ENCODE assay signal across 1 cellular context in the genomic region with DNA sequence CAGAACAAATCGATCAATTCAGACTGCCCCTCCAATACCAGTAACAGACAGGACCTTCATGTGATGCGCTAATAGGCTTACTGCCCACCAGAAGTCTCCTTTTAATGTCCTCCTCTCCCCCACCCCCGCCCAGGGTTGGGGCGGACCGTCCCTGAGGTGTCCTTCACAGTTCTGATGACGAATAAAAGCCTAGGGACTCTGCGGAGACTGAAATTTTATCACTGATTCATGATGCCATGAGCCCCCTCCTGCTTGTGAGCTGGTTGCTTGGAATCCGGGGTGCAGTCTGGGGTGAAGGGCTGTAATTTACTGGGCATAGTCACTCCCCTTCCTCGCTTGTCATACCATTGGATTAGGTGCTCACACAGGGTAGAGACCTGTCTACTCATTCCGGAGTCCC.
TF ChIP-seq lines count a peak whose summit lies in the region.

No MANE protein-coding gene starts in this region.

TF ChIP-seq in K562, 482 proteins besides CTCF, POLR2A, EP300 and RAD21 (continued from another document):
- TF ChIP-seq, protein P1, sequence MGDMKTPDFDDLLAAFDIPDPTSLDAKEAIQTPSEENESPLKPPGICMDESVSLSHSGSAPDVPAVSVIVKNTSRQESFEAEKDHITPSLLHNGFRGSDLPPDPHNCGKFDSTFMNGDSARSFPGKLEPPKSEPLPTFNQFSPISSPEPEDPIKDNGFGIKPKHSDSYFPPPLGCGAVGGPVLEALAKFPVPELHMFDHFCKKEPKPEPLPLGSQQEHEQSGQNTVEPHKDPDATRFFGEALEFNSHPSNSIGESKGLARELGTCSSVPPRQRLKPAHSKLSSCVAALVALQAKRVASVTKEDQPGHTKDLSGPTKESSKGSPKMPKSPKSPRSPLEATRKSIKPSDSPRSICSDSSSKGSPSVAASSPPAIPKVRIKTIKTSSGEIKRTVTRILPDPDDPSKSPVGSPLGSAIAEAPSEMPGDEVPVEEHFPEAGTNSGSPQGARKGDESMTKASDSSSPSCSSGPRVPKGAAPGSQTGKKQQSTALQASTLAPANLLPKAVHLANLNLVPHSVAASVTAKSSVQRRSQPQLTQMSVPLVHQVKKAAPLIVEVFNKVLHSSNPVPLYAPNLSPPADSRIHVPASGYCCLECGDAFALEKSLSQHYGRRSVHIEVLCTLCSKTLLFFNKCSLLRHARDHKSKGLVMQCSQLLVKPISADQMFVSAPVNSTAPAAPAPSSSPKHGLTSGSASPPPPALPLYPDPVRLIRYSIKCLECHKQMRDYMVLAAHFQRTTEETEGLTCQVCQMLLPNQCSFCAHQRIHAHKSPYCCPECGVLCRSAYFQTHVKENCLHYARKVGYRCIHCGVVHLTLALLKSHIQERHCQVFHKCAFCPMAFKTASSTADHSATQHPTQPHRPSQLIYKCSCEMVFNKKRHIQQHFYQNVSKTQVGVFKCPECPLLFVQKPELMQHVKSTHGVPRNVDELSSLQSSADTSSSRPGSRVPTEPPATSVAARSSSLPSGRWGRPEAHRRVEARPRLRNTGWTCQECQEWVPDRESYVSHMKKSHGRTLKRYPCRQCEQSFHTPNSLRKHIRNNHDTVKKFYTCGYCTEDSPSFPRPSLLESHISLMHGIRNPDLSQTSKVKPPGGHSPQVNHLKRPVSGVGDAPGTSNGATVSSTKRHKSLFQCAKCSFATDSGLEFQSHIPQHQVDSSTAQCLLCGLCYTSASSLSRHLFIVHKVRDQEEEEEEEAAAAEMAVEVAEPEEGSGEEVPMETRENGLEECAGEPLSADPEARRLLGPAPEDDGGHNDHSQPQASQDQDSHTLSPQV (IDR thresholded peaks at IDR 0.05), result no peak
- TF ChIP-seq MAFK (IDR thresholded peaks at IDR 0.05; ENCODE audit: low read length) (no peak), ZBTB1 (CRISPR knock-in tag; IDR thresholded peaks at IDR 0.05; ENCODE audit: borderline replicate concordance, low read depth) (no peak), EP400 (IDR thresholded peaks at IDR 0.05) (no peak)
- TF ChIP-seq, protein P2, sequence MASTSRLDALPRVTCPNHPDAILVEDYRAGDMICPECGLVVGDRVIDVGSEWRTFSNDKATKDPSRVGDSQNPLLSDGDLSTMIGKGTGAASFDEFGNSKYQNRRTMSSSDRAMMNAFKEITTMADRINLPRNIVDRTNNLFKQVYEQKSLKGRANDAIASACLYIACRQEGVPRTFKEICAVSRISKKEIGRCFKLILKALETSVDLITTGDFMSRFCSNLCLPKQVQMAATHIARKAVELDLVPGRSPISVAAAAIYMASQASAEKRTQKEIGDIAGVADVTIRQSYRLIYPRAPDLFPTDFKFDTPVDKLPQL (IDR thresholded peaks at IDR 0.05; ENCODE audit: extremely low read depth, insufficient read length), result no peak
